ENCODE assay signal across 28 cellular contexts in genomic region chr17:2197271-2197670, GRCh38.
"Had no signal": no experiment of that assay in that cellular context is flagged by ENCODE, and none has a peak within 500 bp of the region (broad histone marks: within the 10 kb centered on the region; RNA-seq: fewer than 3 reads in every experiment).

No MANE protein-coding gene starts in this region.

- H3K27ac ChIP-seq: breast epithelium, foreskin keratinocyte, heart left ventricle, lower lobe of right lung, right lobe of liver, skin epidermis, vagina had no signal

- H3K4me1 ChIP-seq: breast epithelium, right lobe of liver had no signal

- H3K4me3 ChIP-seq: breast epithelium, heart left ventricle, lower lobe of right lung, right lobe of liver, skin epidermis, vagina had no signal

- H3K36me3 ChIP-seq: breast epithelium, right lobe of liver, vagina had no signal

- H3K27ac Mint-ChIP-seq: immature natural killer cell; natural killer cell; stimulated activated effector memory CD8-positive, alpha-beta T cell treated with anti-CD3 and anti-CD28 coated beads, Interleukin-12 subunit alpha, Interleukin-12 subunit beta, amount 100 ng/mL, for 72 hours; type B pancreatic cell had no signal

- H3K27me3 Mint-ChIP-seq: stimulated activated naive CD8-positive, alpha-beta T cell treated with anti-CD3 and anti-CD28 coated beads, Interleukin-15, Interleukin-2, amounts not matched to agents 100 ng/mL and 50 ng/mL, for 24 hours; type B pancreatic cell had no signal

- ATAC-seq: esophagus mucosa; foreskin keratinocyte; heart left ventricle; left lobe of liver; lower lobe of right lung; natural killer cell; right lobe of liver; stimulated activated effector memory CD8-positive, alpha-beta T cell treated with anti-CD3 and anti-CD28 coated beads, Interleukin-12 subunit alpha, Interleukin-12 subunit beta, amount 100 ng/mL, for 72 hours had no signal

- H3K4me3 Mint-ChIP-seq: immature natural killer cell; natural killer cell; stimulated activated effector memory CD8-positive, alpha-beta T cell treated with anti-CD3 and anti-CD28 coated beads, Interleukin-12 subunit alpha, Interleukin-12 subunit beta, amount 100 ng/mL, for 72 hours; stimulated activated naive CD8-positive, alpha-beta T cell treated with anti-CD3 and anti-CD28 coated beads, Interleukin-15, Interleukin-2, amounts not matched to agents 100 ng/mL and 50 ng/mL, for 24 hours; type B pancreatic cell had no signal

- DNase-seq: activated CD4-positive, alpha-beta T cell treated with anti-CD3 and anti-CD28 coated beads for 4 hours; activated CD4-positive, alpha-beta T cell treated with anti-CD3 and anti-CD28 coated beads, Interleukin-2, amount 50 U/mL, for 4 hours; activated CD4-positive, CD25-positive, alpha-beta regulatory T cell; activated gamma-delta T cell treated with Interleukin-2 at 50 U/mL for 16 hours; activated naive CD4-positive, alpha-beta T cell treated with anti-CD3 and anti-CD28 coated beads, Interleukin-2, amount 50 U/mL, for 16 hours; amniotic stem cell; central memory CD4-positive, alpha-beta T cell; foreskin keratinocyte; heart left ventricle; hypothalamus; immature natural killer cell; kidney; lower lobe of right lung; mesenchymal stem cell; natural killer cell; posterior cingulate gyrus; right lobe of liver; stimulated activated CD4-positive, alpha-beta T cell treated with anti-CD3 and anti-CD28 coated beads, Interleukin-12 subunit alpha, Interleukin-12 subunit beta, amount 100 ng/mL, for 4 hours; stimulated activated CD4-positive, alpha-beta T cell treated with anti-CD3 and anti-CD28 coated beads, Interleukin-4, amount 100 ng/mL, for 1 hour; T-helper 1 cell had no signal

- H3K9me3 Mint-ChIP-seq: immature natural killer cell; natural killer cell; stimulated activated effector memory CD8-positive, alpha-beta T cell treated with anti-CD3 and anti-CD28 coated beads, Interleukin-12 subunit alpha, Interleukin-12 subunit beta, amount 100 ng/mL, for 72 hours; stimulated activated naive CD8-positive, alpha-beta T cell treated with anti-CD3 and anti-CD28 coated beads, Interleukin-15, Interleukin-2, amounts not matched to agents 100 ng/mL and 50 ng/mL, for 24 hours; type B pancreatic cell had no signal

- H3K36me3 Mint-ChIP-seq: natural killer cell had no signal

- H3K9me3 ChIP-seq: breast epithelium, heart left ventricle, lower lobe of right lung, right lobe of liver, vagina had no signal
